ENCODE assay signal across 9 cellular contexts in genomic region chr3:37163262-37164020, GRCh38. TPM values are rescaled to one million over a fixed set of nuclear protein-coding genes. Genes with fewer than 3 reads are reported as not detected.
DNase-seq lines count a peak whose midpoint lies in the region; ATAC-seq and TF ChIP-seq lines count a peak whose summit lies in the region.
"Had no signal": no experiment of that assay in that cellular context is flagged by ENCODE, and none has a peak within 500 bp of the region (broad histone marks: within the 10 kb centered on the region; RNA-seq: fewer than 3 reads in every experiment).

No MANE protein-coding gene starts in this region.

- no peak overlapping the region for H3K9ac ChIP-seq in Loucy (ENCODE audit: low read depth, low read length, poor library complexity, severe bottlenecking)

- peaks cover 13% of the 10 kb centered on the region; the same call in 1 of the 2 replicates for H3K79me2 ChIP-seq in Loucy (ENCODE audit: insufficient read depth, low read length)

- H3K36me3 ChIP-seq in Loucy (ENCODE audit: insufficient read depth, low read length) = peaks cover 2% of the 10 kb centered on the region; the same call in 1 of the 2 replicates

- DNase-seq in A172 (ENCODE audit: low spot score) (peak; percentile 68), epidermal melanocyte (ENCODE audit: insufficient read length, low spot score) (peak; percentile 45), OCI-M2 (lab: John Stamatoyannopoulos, UW; ENCODE audit: unreplicated experiment) (no peak), cerebellum (ENCODE audit: low spot score) (no peak), ureter (ENCODE audit: low spot score) (no peak), cerebellar nuclear complex (lab: John Stamatoyannopoulos, UW) (no peak)

- no peaks in the 10 kb centered on the region for H4K20me1 ChIP-seq in Loucy (ENCODE audit: insufficient read depth, low read length, poor library complexity, severe bottlenecking)

- no peaks in the 10 kb centered on the region; the same call in 1 of the 2 replicates for H3F3A ChIP-seq in Loucy (ENCODE audit: low read depth)

- no peak for TF ChIP-seq CTCF in Loucy (conservative IDR thresholded peaks at IDR 0.05; ENCODE audit: low read length)

- H3K9me3 ChIP-seq in Loucy (ENCODE audit: insufficient read depth, low read depth, low read length) = no peaks in the 10 kb centered on the region

- peak; percentile 37 for ATAC-seq in GM19043 (IDR thresholded peaks at IDR 0.05; ENCODE audit: low read depth, unreplicated experiment)
- ATAC-seq: sciatic nerve had no signal

- H3K4me3 ChIP-seq in Loucy (ENCODE audit: low read length, poor library complexity, severe bottlenecking) = no peak overlapping the region

- H2AFZ ChIP-seq in Loucy (ENCODE audit: low read length) = no peak overlapping the region

- no peaks in the 10 kb centered on the region for H3K27me3 ChIP-seq in Loucy (ENCODE audit: insufficient read depth, low read length, poor library complexity, severe bottlenecking)

- peaks cover 20% of the 10 kb centered on the region for H3K4me1 ChIP-seq in Loucy (ENCODE audit: insufficient read depth, low read length, poor library complexity, severe bottlenecking)

- H3K4me2 ChIP-seq in Loucy (ENCODE audit: low read depth, low read length, poor library complexity, severe bottlenecking) = peak overlapping the region; percentile 35

- no peaks in the 10 kb centered on the region for H3K9me2 ChIP-seq in Loucy (replicated peaks; ENCODE audit: low read depth, low read length)

RNA-seq across cellular contexts. Expression of gene LRRFIP2, which starts 10.9 kb away (rescaled TPM):
- total RNA-seq in A172 (2014; rRNA removed; shearing (Covaris generic)) = 71.1 and 93.9 TPM in 2 replicates
- total RNA-seq in cerebellum = 77.3 TPM
- total RNA-seq in ureter = 54.6 TPM

Comparison
In these comparisons a context has a peak if more than half of its experiments do, and no peak if none do; other contexts are left out.
1. DNase-seq: peak in A172 (single experiment) and epidermal melanocyte (single experiment); none in OCI-M2 (single experiment), cerebellum (single experiment), ureter (single experiment) and cerebellar nuclear complex (0 of 2).